8 cellular contexts compared by ENCODE assay signal in genomic region chr9:37752646-37753488, GRCh38. TPM values are rescaled to one million over a fixed set of nuclear protein-coding genes. Genes with fewer than 3 reads are reported as not detected.
DNase-seq lines count a peak whose midpoint lies in the region; ATAC-seq, FAIRE-seq and TF ChIP-seq lines count a peak whose summit lies in the region.

No MANE protein-coding gene starts in this region.

- no peaks in the 10 kb centered on the region for H3F3A ChIP-seq in SK-N-SH (replicated peaks; ENCODE audit: insufficient read depth)

- ATAC-seq in SK-N-SH treated with all-trans-retinoic acid at 6 μM for 48 hours (no peak), left lung (no peak)

- no peak for TF ChIP-seq POLR2A in GM12892 (IDR thresholded peaks at IDR 0.05; ENCODE audit: low read depth, low read length)

- CTCF ChIA-PET in SK-N-SH (lab: Yijun Ruan, JAX) = interaction anchor here (1.0 kb wide), 1 partner anchor 171 kb away, joined by 3 read pairs; no protein-coding TSS in a partner anchor

- no peaks in the 10 kb centered on the region for H3K27me3 Mint-ChIP-seq in activated naive CD8-positive, alpha-beta T cell

- H4K20me1 ChIP-seq in SK-N-SH (ENCODE audit: insufficient read depth) = no peaks in the 10 kb centered on the region

- 0 out of 2 replicates have a peak, but pooled peaks cover 4% of the 10 kb centered on the region for H3K79me2 ChIP-seq in SK-N-SH (ENCODE audit: insufficient read depth)

- no peaks in the 10 kb centered on the region for H3K36me3 ChIP-seq in SK-N-SH (replicated peaks in 1 of 2; ENCODE audit: control insufficient read depth in 1 of 2, insufficient read depth in 2 of 2, low read length in 1 of 2)
- no peaks in the 10 kb centered on the region for H3K36me3 ChIP-seq in left lung
- H3K36me3 ChIP-seq in stomach smooth muscle (ENCODE audit: control insufficient read depth in 2 of 2, insufficient read depth in 2 of 2, low read length in 2 of 2) = no peaks in the 10 kb centered on the region

- H3K4me1 ChIP-seq in SK-N-SH (ENCODE audit: control insufficient read depth in 1 of 2, insufficient read depth in 2 of 2, low read depth in 1 of 2, low read length in 1 of 2) (peaks cover 0 to 6% of the 10 kb centered on the region in 2 experiments; a peak in 1 of 4 replicates), left lung (peaks cover 8 to 15% of the 10 kb centered on the region in 2 donors), stomach smooth muscle (ENCODE audit: control insufficient read depth, insufficient read depth, low read length) (peaks cover 11% of the 10 kb centered on the region)

- intact Hi-C loops in left lung (cut with DNase I) = no loop called here

- H3K9ac ChIP-seq in SK-N-SH (peak overlapping the region; percentile 86; the same call in 1 of the 2 replicates), stomach smooth muscle (ENCODE audit: low read length in 2 of 2) (peak overlapping the region; percentile 86 to 96)

- no peaks in the 10 kb centered on the region for H3K9me3 ChIP-seq in SK-N-SH
- no peaks in the 10 kb centered on the region for H3K9me3 ChIP-seq in left lung
- H3K9me3 ChIP-seq in stomach smooth muscle (ENCODE audit: control insufficient read depth in 2 of 2, low read length in 2 of 2) = no peaks in the 10 kb centered on the region

- no peak for DNase-seq in SK-N-SH
- DNase-seq in left lung = no peak
- no peak for DNase-seq in Ammon's horn (ENCODE audit: low spot score)
- DNase-seq in HPDE6-E6E7 (ENCODE audit: extremely low spot score) = no peak
- no peak for DNase-seq in GM12892 (ENCODE audit: insufficient read length)

- H3K4me2 ChIP-seq in SK-N-SH = peak overlapping the region; percentile 81

- H3K27me3 ChIP-seq in SK-N-SH (ENCODE audit: insufficient read depth) (no peaks in the 10 kb centered on the region), left lung (no peaks in the 10 kb centered on the region), stomach smooth muscle (ENCODE audit: control insufficient read depth in 1 of 2, insufficient read depth in 2 of 2, low read length in 2 of 2) (no peaks in the 10 kb centered on the region)

- peak overlapping the region; percentile 96 for H2AFZ ChIP-seq in SK-N-SH (ENCODE audit: low read depth)

- TF ChIP-seq EP300 in SK-N-SH (IDR thresholded peaks at IDR 0.05; ENCODE audit: borderline replicate concordance in 1 of 2, low read depth in 1 of 2, low read length in 1 of 2) = no peak

- H3K27ac Mint-ChIP-seq in activated naive CD8-positive, alpha-beta T cell = peak overlapping the region; percentile 93

- peaks cover 28% of the 10 kb centered on the region for H3K4me1 Mint-ChIP-seq in activated naive CD8-positive, alpha-beta T cell (ENCODE audit: low read depth)

- WGBS in SK-N-SH (ENCODE audit: low lambda C conversion rate) = 90% methylated on average over 29 of the region's 29 CpGs

- peak overlapping the region; percentile 96 for H3K4me3 Mint-ChIP-seq in activated naive CD8-positive, alpha-beta T cell

- no peaks in the 10 kb centered on the region for H3K36me3 Mint-ChIP-seq in activated naive CD8-positive, alpha-beta T cell

- no peak for FAIRE-seq in GM12892 (lab: Jason Lieb, UNC)

- POLR2A ChIA-PET in SK-N-SH (lab: Yijun Ruan, JAX) = interaction anchor here (0.6 to 1.5 kb wide), 2 partner anchors 32 to 131 kb away, joined by 3 to 4 read pairs; partner anchors contain the start of gene EXOSC3

- H3K4me3 ChIP-seq in SK-N-SH (ENCODE audit: low read depth in 2 of 2, low read length in 1 of 2) (peak overlapping the region; percentile 84 to 90; a peak in 3 of 4 replicates), left lung (peak overlapping the region; percentile 63 to 64), stomach smooth muscle (ENCODE audit: low read length in 2 of 2) (peak overlapping the region; percentile 94 to 98)

- no peak for TF ChIP-seq RAD21 in SK-N-SH (IDR thresholded peaks at IDR 0.05; ENCODE audit: low read length)

- no peaks in the 10 kb centered on the region for H3K9me3 Mint-ChIP-seq in activated naive CD8-positive, alpha-beta T cell (ENCODE audit: low read depth)

- TF ChIP-seq CTCF in SK-N-SH (IDR thresholded peaks at IDR 0.05) (no peak), left lung (IDR thresholded peaks at IDR 0.05) (no peak)

- H3K27ac ChIP-seq in SK-N-SH (ENCODE audit: low read depth in 2 of 2, low read length in 1 of 2) (no peak overlapping the region; a peak in 1 of 4 replicates), left lung (peak overlapping the region in 1 of 2 donors; percentile 80), stomach smooth muscle (ENCODE audit: low read length) (peak overlapping the region; percentile 37)

- no peaks in the 10 kb centered on the region for H3K9me2 ChIP-seq in SK-N-SH

TF ChIP-seq in SK-N-SH, 30 proteins besides CTCF, POLR2A, EP300 and RAD21 (continues in another document):
- TF ChIP-seq USF1 (IDR thresholded peaks at IDR 0.05; ENCODE audit: borderline replicate concordance, low read depth) = no peak
- TF ChIP-seq GATA2 (CRISPR knock-in tag; IDR thresholded peaks at IDR 0.05) = no peak
- TF ChIP-seq ZBTB33 (IDR thresholded peaks at IDR 0.05; ENCODE audit: borderline replicate concordance, low read depth) = no peak

TF ChIP-seq in SK-N-SH treated with all-trans-retinoic acid at 6 μM for 48 hours, 23 proteins besides CTCF, POLR2A, EP300 and RAD21 (continues in another document):
- TF ChIP-seq PATZ1 (CRISPR knock-in tag; IDR thresholded peaks at IDR 0.05; ENCODE audit: borderline replicate concordance) = no peak
- no peak for TF ChIP-seq POU6F1 (CRISPR knock-in tag; IDR thresholded peaks at IDR 0.05; ENCODE audit: borderline replicate concordance, low read depth)
- no peak for TF ChIP-seq TSHZ2 (CRISPR knock-in tag; IDR thresholded peaks at IDR 0.05)
- no peak for TF ChIP-seq GLIS3 (CRISPR knock-in tag; IDR thresholded peaks at IDR 0.05)
- no peak for TF ChIP-seq ZFP3 (CRISPR knock-in tag; IDR thresholded peaks at IDR 0.05)
- TF ChIP-seq BACH2 (CRISPR knock-in tag; IDR thresholded peaks at IDR 0.05; ENCODE audit: borderline replicate concordance) = no peak

RNA-seq across cellular contexts. Expression of gene TRMT10B, which starts 0.7 kb away (rescaled TPM):
- 7.3 and 8.4 TPM in 2 replicates for polyA plus RNA-seq in SK-N-SH (2012; rRNA removed)
- 9.7 and 11.5 TPM in 2 replicates for polyA plus RNA-seq in SK-N-SH (2012; cell fraction: cytosol; rRNA removed)
- polyA plus RNA-seq in SK-N-SH (2012; cell fraction: nucleus; rRNA removed) = 7.7 and 12.5 TPM in 2 replicates
- total RNA-seq in left lung = 1 to 10 TPM; 5.8 to 7.5 TPM
- 8.0 TPM for polyA plus RNA-seq in GM12892 (2012; ENCODE audit: missing spikeins)

RNA-seq across cellular contexts. Expression of gene EXOSC3, which starts 32.0 kb away (rescaled TPM):
- 44.0 and 53.6 TPM in 2 replicates for polyA plus RNA-seq in SK-N-SH (2012; rRNA removed)
- 45.6 and 53.8 TPM in 2 replicates for polyA plus RNA-seq in SK-N-SH (2012; cell fraction: cytosol; rRNA removed)
- polyA plus RNA-seq in SK-N-SH (2012; cell fraction: nucleus; rRNA removed) = 41.5 and 70.7 TPM in 2 replicates
- 10 to 100 TPM; 25.6 to 34.5 TPM for total RNA-seq in left lung
- polyA plus RNA-seq in GM12892 (2012; ENCODE audit: missing spikeins) = 44.3 TPM

RNA-seq across cellular contexts. Expression of gene DCAF10, which starts 47.7 kb away (rescaled TPM):
- polyA plus RNA-seq in SK-N-SH (2012; rRNA removed) = 11.8 and 19.2 TPM in 2 replicates
- 12.4 and 15.2 TPM in 2 replicates for polyA plus RNA-seq in SK-N-SH (2012; cell fraction: cytosol; rRNA removed)
- polyA plus RNA-seq in SK-N-SH (2012; cell fraction: nucleus; rRNA removed) = 18.0 and 21.8 TPM in 2 replicates
- 10 to 100 TPM; 24.8 to 25.3 TPM for total RNA-seq in left lung
- polyA plus RNA-seq in GM12892 (2012; ENCODE audit: missing spikeins) = 11.8 TPM
